ENCODE assay signal across 9 cellular contexts in genomic region chr7:47819054-47819920, GRCh38.
DNase-seq lines count a peak whose midpoint lies in the region; ATAC-seq, FAIRE-seq and TF ChIP-seq lines count a peak whose summit lies in the region.
"Had no signal": no experiment of that assay in that cellular context is flagged by ENCODE, and none has a peak within 500 bp of the region (broad histone marks: within the 10 kb centered on the region; RNA-seq: fewer than 3 reads in every experiment).

No MANE protein-coding gene starts in this region.

- H3K27me3 ChIP-seq in MM.1S (replicated peaks; ENCODE audit: insufficient read depth, low read length) (no peaks in the 10 kb centered on the region), SU-DHL-6 (ENCODE audit: low read length) (no peaks in the 10 kb centered on the region), bronchial epithelial cell (ENCODE audit: control insufficient read depth, insufficient read depth, low read length) (no peaks in the 10 kb centered on the region), kidney epithelial cell (ENCODE audit: control insufficient read depth, insufficient read depth, low read length) (no peaks in the 10 kb centered on the region)
- H3K27me3 ChIP-seq: neutrophil had no signal

- peak; percentile 85 for DNase-seq in AG08395 (ENCODE audit: low spot score)
- no peak for DNase-seq in GM12892 (ENCODE audit: insufficient read length)
- peak; percentile 76 for DNase-seq in MM.1S
- DNase-seq in bronchial epithelial cell (ENCODE audit: low read depth) = peak; percentile 53
- peak; percentile 23 for DNase-seq in kidney epithelial cell (ENCODE audit: low read depth)
- peak; percentile 22 for DNase-seq in stimulated activated CD4-positive, alpha-beta T cell treated with anti-CD3 and anti-CD28 coated beads, Interleukin-4, amount 100 ng/mL, for 1 hour

- H3K36me3 ChIP-seq in MM.1S (replicated peaks; ENCODE audit: insufficient read depth, low read length) = no peaks in the 10 kb centered on the region
- no peaks in the 10 kb centered on the region for H3K36me3 ChIP-seq in SU-DHL-6 (ENCODE audit: low read length)
- H3K36me3 ChIP-seq in bronchial epithelial cell (ENCODE audit: control insufficient read depth, insufficient read depth, low read length) = no peaks in the 10 kb centered on the region
- no peaks in the 10 kb centered on the region for H3K36me3 ChIP-seq in kidney epithelial cell (ENCODE audit: control insufficient read depth, insufficient read depth, low read length)
- H3K36me3 ChIP-seq: neutrophil had no signal

- H3K9me3 ChIP-seq in MM.1S (replicated peaks; ENCODE audit: insufficient read depth, low read length) (no peaks in the 10 kb centered on the region), SU-DHL-6 (ENCODE audit: insufficient read depth, low read length) (no peaks in the 10 kb centered on the region)
- H3K9me3 ChIP-seq: neutrophil had no signal

- H3K9me2 ChIP-seq in MM.1S (replicated peaks; ENCODE audit: insufficient read depth, low read length) (no peaks in the 10 kb centered on the region), SU-DHL-6 (replicated peaks; ENCODE audit: insufficient read depth, low read length) (no peaks in the 10 kb centered on the region)

- peak; percentile 86 for FAIRE-seq in GM12892 (lab: Jason Lieb, UNC)
- peak; percentile 50 for FAIRE-seq in bronchial epithelial cell (lab: Jason Lieb, UNC)

- H3K9ac ChIP-seq in MM.1S (ENCODE audit: low read length) = no peak overlapping the region
- H3K9ac ChIP-seq in SU-DHL-6 (ENCODE audit: low read length) = no peak overlapping the region

- H3K4me1 ChIP-seq in MM.1S (ENCODE audit: low read length) = no peaks in the 10 kb centered on the region

- peak; percentile 97 for TF ChIP-seq CTCF in MM.1S (IDR thresholded peaks at IDR 0.05; ENCODE audit: low read length)
- peak; percentile 100 for TF ChIP-seq CTCF in SU-DHL-6 (IDR thresholded peaks at IDR 0.05; ENCODE audit: insufficient read depth, low read length, poor library complexity, severe bottlenecking)
- peak; percentile 78 for TF ChIP-seq CTCF in bronchial epithelial cell (IDR thresholded peaks at IDR 0.05; ENCODE audit: insufficient read depth, low read length, severe bottlenecking)
- peak; percentile 94 for TF ChIP-seq CTCF in kidney epithelial cell (IDR thresholded peaks at IDR 0.05; ENCODE audit: insufficient read depth, low read length, poor library complexity, severe bottlenecking)

- no peak overlapping the region for H2AFZ ChIP-seq in MM.1S (ENCODE audit: low read length)
- H2AFZ ChIP-seq in SU-DHL-6 (ENCODE audit: low read depth, low read length, severe bottlenecking) = no peak overlapping the region

- H3K79me2 ChIP-seq in MM.1S (ENCODE audit: low read length) (no peaks in the 10 kb centered on the region), SU-DHL-6 (ENCODE audit: insufficient read depth, low read length) (no peaks in the 10 kb centered on the region)

- H3K27ac ChIP-seq in MM.1S (ENCODE audit: low read length) (no peak overlapping the region), SU-DHL-6 (ENCODE audit: low read depth, low read length) (no peak overlapping the region)
- H3K27ac ChIP-seq: neutrophil had no signal

- TF ChIP-seq POLR2A in GM12892 (IDR thresholded peaks at IDR 0.05; ENCODE audit: low read depth, low read length) = no peak

- no peak overlapping the region for H3K4me3 ChIP-seq in MM.1S (ENCODE audit: low read length)
- H3K4me3 ChIP-seq in SU-DHL-6 (ENCODE audit: insufficient read depth, low read length, poor library complexity, severe bottlenecking) = no peak overlapping the region
- H3K4me3 ChIP-seq in bronchial epithelial cell (ENCODE audit: low read depth, low read length) = no peak overlapping the region
- H3K4me3 ChIP-seq in kidney epithelial cell (ENCODE audit: low read depth, low read length) = no peak overlapping the region

- H4K20me1 ChIP-seq in MM.1S (ENCODE audit: insufficient read depth, low read length) (no peaks in the 10 kb centered on the region), SU-DHL-6 (ENCODE audit: low read depth, low read length) (no peaks in the 10 kb centered on the region)

- H3K4me2 ChIP-seq in MM.1S (ENCODE audit: low read depth, low read length) (no peak overlapping the region), SU-DHL-6 (ENCODE audit: low read depth, low read length, poor library complexity, severe bottlenecking) (no peak overlapping the region)

- no peak for ATAC-seq in HG03457 (IDR thresholded peaks at IDR 0.05; ENCODE audit: unreplicated experiment)

- H3F3A ChIP-seq in MM.1S (ENCODE audit: insufficient read depth, low read length) = no peaks in the 10 kb centered on the region
- H3F3A ChIP-seq in SU-DHL-6 (ENCODE audit: insufficient read depth) = no peaks in the 10 kb centered on the region
